In the genomic region with DNA sequence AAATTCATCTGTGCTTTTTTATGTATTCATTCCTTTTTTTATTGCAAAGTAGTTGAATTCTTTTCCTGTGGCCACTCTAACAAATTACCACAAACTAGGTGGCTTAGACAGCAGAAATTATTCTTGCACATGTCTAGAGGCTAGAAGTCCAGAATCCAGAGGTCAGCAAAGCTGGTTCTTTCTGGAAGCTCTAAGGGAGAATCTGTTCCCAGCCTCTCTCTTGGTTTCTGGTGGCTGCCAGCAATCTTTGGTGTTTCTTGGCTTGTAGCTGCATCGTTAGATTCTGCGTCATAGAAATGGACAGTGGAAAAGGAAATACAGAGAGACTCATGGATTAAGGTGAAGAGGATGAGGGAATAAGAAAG, we compare ENCODE assay signal across 11 cellular contexts. TPM values are rescaled to one million over a fixed set of nuclear protein-coding genes. Genes with fewer than 3 reads are reported as not detected.
DNase-seq lines count a peak whose midpoint lies in the region; ATAC-seq and TF ChIP-seq lines count a peak whose summit lies in the region.
"Had no signal": no experiment of that assay in that cellular context is flagged by ENCODE, and none has a peak within 500 bp of the region (broad histone marks: within the 10 kb centered on the region; RNA-seq: fewer than 3 reads in every experiment).

No MANE protein-coding gene starts in this region.

- intact Hi-C loops in left cardiac atrium (cut with DNase I) (no loop called here), left colon (cut with DNase I, micrococcal nuclease) (no loop called here), uterus (cut with DNase I; ENCODE audit: low total_unique reads) (no loop called here)

- peak; percentile 67 to 79 for ATAC-seq in left cardiac atrium
- ATAC-seq in GM21723 (IDR thresholded peaks at IDR 0.05; ENCODE audit: unreplicated experiment) = no peak
- no peak for ATAC-seq in left colon

- no peaks in the 10 kb centered on the region for H3K9me3 ChIP-seq in skeletal muscle satellite cell (replicated peaks; ENCODE audit: low read length)
- no peaks in the 10 kb centered on the region for H3K9me3 ChIP-seq in uterus

- H3K4me1 ChIP-seq in skeletal muscle satellite cell (ENCODE audit: control insufficient read depth, insufficient read depth, low read length) = peaks cover 26% of the 10 kb centered on the region
- no peaks in the 10 kb centered on the region for H3K4me1 ChIP-seq in uterus

- TF ChIP-seq POLR2A in uterus (IDR thresholded peaks at IDR 0.05) = no peak

- DNase-seq in ELR (ENCODE audit: low read depth) (peak; percentile 37), amniotic epithelial cell (ENCODE audit: low read depth) (peak; percentile 27), left cardiac atrium (no peak), RKO (ENCODE audit: low spot score) (no peak), left colon (no peak), uterus (no peak)
- DNase-seq: GF-D8 had no signal

- H3K4me2 ChIP-seq in skeletal muscle satellite cell (ENCODE audit: low read length) = peak overlapping the region; percentile 50

- no peak for TF ChIP-seq CTCF in uterus (IDR thresholded peaks at IDR 0.05)

- peaks cover 3% of the 10 kb centered on the region for H3K27me3 ChIP-seq in skeletal muscle satellite cell (ENCODE audit: control insufficient read depth, insufficient read depth, low read length)
- no peaks in the 10 kb centered on the region for H3K27me3 ChIP-seq in uterus

- H3K36me3 ChIP-seq in skeletal muscle satellite cell (ENCODE audit: insufficient read depth, low read length) (no peaks in the 10 kb centered on the region), uterus (no peaks in the 10 kb centered on the region)

- H3K27ac ChIP-seq in uterus = no peak overlapping the region

- H3K4me3 ChIP-seq in skeletal muscle satellite cell (ENCODE audit: low read length) (no peak overlapping the region), uterus (no peak overlapping the region)

- no peak overlapping the region for H3K9ac ChIP-seq in skeletal muscle satellite cell (ENCODE audit: low read depth, low read length)

RNA-seq across cellular contexts. Expression of gene GSTA2, which starts 39.3 kb away (rescaled TPM):
- total RNA-seq in left cardiac atrium (not detected), left colon (not detected), uterus (not detected)
- total RNA-seq in skeletal muscle satellite cell (2012; rRNA removed) = not detected in 2 replicates
- total RNA-seq: activated CD8-positive, alpha-beta T cell treated with anti-CD3 and anti-CD28 coated beads for 36 hours; H1 had no signal

RNA-seq across cellular contexts. Expression of gene TMEM14A, which starts 53.1 kb away (rescaled TPM):
- total RNA-seq in left cardiac atrium (10 to 100 TPM in 1 of 2 donors, 1 to 10 TPM in 1; 7.9 to 13.3 TPM), left colon (10 to 100 TPM; 16.8 to 17.5 TPM), uterus (10 to 100 TPM in 3 of 4 donors, 1 to 10 TPM in 1; 9.5 to 65.0 (median 32.8) TPM)
- 30.6 and 31.4 TPM in 2 replicates for total RNA-seq in skeletal muscle satellite cell (2012; rRNA removed)

Comparison
In these comparisons a context has a peak if more than half of its experiments do, and no peak if none do; other contexts are left out.
1. DNase-seq: peak in ELR (single experiment) and amniotic epithelial cell (single experiment); none in left cardiac atrium (single experiment), RKO (single experiment), left colon (0 of 2) and uterus (0 of 2).
2. ATAC-seq: peak in left cardiac atrium (2 of 2); none in GM21723 (single experiment) and left colon (single experiment).